14 cellular contexts compared by ENCODE assay signal in the genomic region with DNA sequence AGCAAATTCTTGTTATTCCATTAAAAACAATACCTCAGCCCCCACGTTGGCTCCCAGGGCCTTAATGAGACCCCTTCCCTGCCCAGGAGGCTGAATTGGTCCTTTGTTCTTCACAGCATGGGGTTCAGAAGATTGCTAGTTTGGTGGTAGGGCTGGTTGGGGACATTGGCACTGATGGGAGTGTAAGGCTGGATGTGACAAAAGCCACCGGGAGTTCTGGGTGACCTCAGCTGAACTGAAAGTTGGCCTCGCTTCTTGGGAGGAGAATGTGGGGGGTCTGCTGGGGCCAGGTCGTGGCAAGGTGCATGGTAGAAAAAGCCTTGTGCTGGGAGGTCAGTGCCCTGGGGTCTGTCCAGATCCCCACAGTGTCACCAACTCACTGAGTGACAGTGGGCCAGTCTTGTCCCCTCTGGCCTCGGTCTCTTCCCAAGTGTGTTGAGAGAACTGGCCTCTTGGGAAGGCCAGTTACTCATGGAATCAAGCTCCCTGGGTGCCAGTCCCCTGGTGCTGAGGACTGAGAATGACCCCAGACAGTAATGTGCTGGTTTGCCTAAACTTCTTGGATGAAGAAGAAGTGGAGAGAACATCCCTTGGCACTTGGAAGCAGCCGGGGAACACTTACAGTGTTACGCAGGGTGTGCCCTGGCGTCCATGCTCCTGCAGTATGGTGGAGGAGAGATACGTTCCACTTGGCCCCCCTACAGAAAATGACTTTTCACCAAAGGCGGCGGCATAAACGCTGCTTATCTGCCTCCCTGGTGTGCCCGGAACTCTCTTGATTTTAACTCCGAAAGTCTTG.
"Had no signal": no experiment of that assay in that cellular context is flagged by ENCODE, and none has a peak within 500 bp of the region (broad histone marks: within the 10 kb centered on the region; RNA-seq: fewer than 3 reads in every experiment).

No MANE protein-coding gene starts in this region.

- H3K27ac ChIP-seq: foreskin keratinocyte, parathyroid adenoma had no signal

- ATAC-seq: foreskin keratinocyte; left lobe of liver; natural killer cell treated with Interleukin-12 subunit alpha and Interleukin-12 subunit beta and Interleukin-15 and Interleukin-18, amount 100 ng/mL, for 72 hours; T-helper 17 cell had no signal

- H3K9ac ChIP-seq: parathyroid adenoma had no signal

- H3K79me2 ChIP-seq: parathyroid adenoma had no signal

- H3K4me1 ChIP-seq: foreskin keratinocyte, parathyroid adenoma had no signal

- DNase-seq: activated B cell treated with CpG ODN at 0.5 μM for 24 hours; activated CD4-positive, alpha-beta T cell treated with anti-CD3 and anti-CD28 coated beads, Interleukin-2, amount 10 ng/mL, durations not matched to agents 7 days and 5 days; activated gamma-delta T cell; activated naive CD8-positive, alpha-beta T cell treated with anti-CD3 and anti-CD28 coated beads for 36 hours; activated T-cell treated with anti-CD3 and anti-CD28 coated beads, Interleukin-2, amount 50 U/mL, for 48 hours; anterior cingulate cortex; foreskin keratinocyte; small intestine; stimulated activated naive CD4-positive, alpha-beta T cell; T-helper 17 cell; trophoblast cell had no signal

- H3K27me3 ChIP-seq: foreskin keratinocyte had no signal

- H2AFZ ChIP-seq: parathyroid adenoma had no signal
